ENCODE assay signal across 15 cellular contexts in genomic region chrX:108732630-108733321, GRCh38. TPM values are rescaled to one million over a fixed set of nuclear protein-coding genes. Genes with fewer than 3 reads are reported as not detected.
DNase-seq lines count a peak whose midpoint lies in the region; ATAC-seq lines count a peak whose summit lies in the region.
"Had no signal": no experiment of that assay in that cellular context is flagged by ENCODE, and none has a peak within 500 bp of the region (broad histone marks: within the 10 kb centered on the region; RNA-seq: fewer than 3 reads in every experiment).

No MANE protein-coding gene starts in this region.

- H3K9me3 ChIP-seq in T-helper 17 cell (ENCODE audit: control insufficient read depth, low read length, poor library complexity, severe bottlenecking), result peaks cover 4% of the 10 kb centered on the region

- H2BK5ac ChIP-seq in mesendoderm (ENCODE audit: low read length), result no peak overlapping the region

- no peak overlapping the region for H4K8ac ChIP-seq in mesendoderm (ENCODE audit: low read depth, low read length)

- intact Hi-C loops in activated CD4-positive, alpha-beta T cell treated with anti-CD3 and anti-CD28 coated beads for 36 hours (cut with DNase I, micrococcal nuclease), result loop anchor here in 1 of 2 experiments (10.0 kb wide), 1 partner anchor 1152 kb away; no protein-coding TSS in a partner anchor
- intact Hi-C loops in activated CD4-positive, alpha-beta T cell treated with anti-CD3 and anti-CD28 coated beads, Interleukin-2, amount 10 ng/mL, durations not matched to agents 24 days and 14 days (cut with micrococcal nuclease), result loop anchor here (10.0 kb wide), 1 partner anchor 82 kb away; no protein-coding TSS in a partner anchor

- H3K4me1 ChIP-seq in mesendoderm (ENCODE audit: control insufficient read depth, low read depth, low read length), result no peaks in the 10 kb centered on the region

- no peaks in the 10 kb centered on the region for H3K36me3 ChIP-seq in mesendoderm (ENCODE audit: control insufficient read depth, insufficient read depth, low read length)

- no peak overlapping the region for H2BK15ac ChIP-seq in mesendoderm (replicated peaks; ENCODE audit: low read depth)

- H3K27me3 ChIP-seq in mesendoderm (ENCODE audit: insufficient read depth, low read length, poor library complexity), result no peaks in the 10 kb centered on the region

- peak overlapping the region; percentile 60 for H3K56ac ChIP-seq in mesendoderm (ENCODE audit: low read length)

- H3K9me3 Mint-ChIP-seq in activated CD4-positive, alpha-beta T cell treated with anti-CD3 and anti-CD28 coated beads for 36 hours (ENCODE audit: low read depth), result no peaks in the 10 kb centered on the region
- H3K9me3 Mint-ChIP-seq in activated CD4-positive, alpha-beta T cell treated with anti-CD3 and anti-CD28 coated beads, Interleukin-2, amount 10 ng/mL, durations not matched to agents 24 days and 14 days, result no peaks in the 10 kb centered on the region
- H3K9me3 Mint-ChIP-seq in activated T-cell treated with anti-CD3 and anti-CD28 coated beads, Interleukin-2, amount 50 U/mL, for 4 hours, result no peaks in the 10 kb centered on the region
- H3K9me3 Mint-ChIP-seq: central memory CD8-positive, alpha-beta T cell had no signal

- no peak overlapping the region for H3K27ac Mint-ChIP-seq in activated CD4-positive, alpha-beta T cell treated with anti-CD3 and anti-CD28 coated beads for 36 hours
- H3K27ac Mint-ChIP-seq in activated CD4-positive, alpha-beta T cell treated with anti-CD3 and anti-CD28 coated beads, Interleukin-2, amount 10 ng/mL, durations not matched to agents 24 days and 14 days, result no peak overlapping the region
- no peak overlapping the region for H3K27ac Mint-ChIP-seq in T-helper 17 cell
- H3K27ac Mint-ChIP-seq: activated naive CD8-positive, alpha-beta T cell had no signal

- no CpG with 5 or more reads among the region's 39 CpGs for WGBS in mesendoderm (ENCODE audit: extremely low coverage, insufficient coverage, low lambda C conversion rate)

- DNase-seq in activated CD4-positive, alpha-beta T cell treated with anti-CD3 and anti-CD28 coated beads for 36 hours, result peak; percentile 6
- DNase-seq in activated CD4-positive, alpha-beta T cell treated with anti-CD3 and anti-CD28 coated beads, Interleukin-2, amount 10 ng/mL, durations not matched to agents 24 days and 14 days, result no peak
- DNase-seq in ecto neural progenitor cell (ENCODE audit: low spot score) (peak; percentile 75), mesendoderm (peak; percentile 67), T-helper 17 cell (no peak)
- no peak for DNase-seq in activated T-cell treated with anti-CD3 and anti-CD28 coated beads, Interleukin-2, amount 50 U/mL, for 1 hour
- DNase-seq in activated T-cell treated with anti-CD3 and anti-CD28 coated beads, Interleukin-2, amount 50 U/mL, for 4 hours, result no peak
- DNase-seq: erythroblast had no signal

- no peak overlapping the region for H3K4me3 ChIP-seq in mesendoderm (ENCODE audit: low read length)
- H3K4me3 ChIP-seq: lung had no signal

- H3K4me1 Mint-ChIP-seq in activated CD4-positive, alpha-beta T cell treated with anti-CD3 and anti-CD28 coated beads for 36 hours, result no peaks in the 10 kb centered on the region
- no peaks in the 10 kb centered on the region for H3K4me1 Mint-ChIP-seq in activated CD4-positive, alpha-beta T cell treated with anti-CD3 and anti-CD28 coated beads, Interleukin-2, amount 10 ng/mL, durations not matched to agents 24 days and 14 days
- H3K4me1 Mint-ChIP-seq in T-helper 17 cell, result no peaks in the 10 kb centered on the region
- no peaks in the 10 kb centered on the region for H3K4me1 Mint-ChIP-seq in activated T-cell treated with anti-CD3 and anti-CD28 coated beads, Interleukin-2, amount 50 U/mL, for 4 hours (ENCODE audit: low read depth)
- H3K4me1 Mint-ChIP-seq: central memory CD8-positive, alpha-beta T cell had no signal

- H3K79me1 ChIP-seq in mesendoderm (ENCODE audit: low read length), result no peaks in the 10 kb centered on the region

- H3K27me3 Mint-ChIP-seq in activated CD4-positive, alpha-beta T cell treated with anti-CD3 and anti-CD28 coated beads for 36 hours, result peaks cover 24% of the 10 kb centered on the region
- peaks cover 48% of the 10 kb centered on the region for H3K27me3 Mint-ChIP-seq in activated CD4-positive, alpha-beta T cell treated with anti-CD3 and anti-CD28 coated beads, Interleukin-2, amount 10 ng/mL, durations not matched to agents 24 days and 14 days
- H3K27me3 Mint-ChIP-seq in T-helper 17 cell, result peaks cover 15% of the 10 kb centered on the region
- H3K27me3 Mint-ChIP-seq in activated T-cell treated with anti-CD3 and anti-CD28 coated beads, Interleukin-2, amount 50 U/mL, for 4 hours (ENCODE audit: low read depth), result peaks cover 43% of the 10 kb centered on the region
- H3K27me3 Mint-ChIP-seq: central memory CD8-positive, alpha-beta T cell had no signal

- no peak overlapping the region for H3K4ac ChIP-seq in mesendoderm (ENCODE audit: low read depth, low read length)

- H4K5ac ChIP-seq in mesendoderm (ENCODE audit: low read length), result no peak overlapping the region

- H3K27ac ChIP-seq in mesendoderm (ENCODE audit: low read depth, low read length), result no peak overlapping the region

- no peak overlapping the region for H2BK120ac ChIP-seq in mesendoderm (ENCODE audit: low read depth, low read length)

- no peak overlapping the region for H2AK5ac ChIP-seq in mesendoderm (ENCODE audit: low read length)

- no peak overlapping the region for H3K18ac ChIP-seq in mesendoderm (ENCODE audit: low read length)

- CTCF ChIA-PET in activated CD4-positive, alpha-beta T cell treated with anti-CD3 and anti-CD28 coated beads for 36 hours (lab: Charles Lee), result no interaction called here

- H3K79me2 ChIP-seq in mesendoderm (ENCODE audit: control insufficient read depth, insufficient read depth, low read length), result no peaks in the 10 kb centered on the region

- H3K9ac ChIP-seq in mesendoderm (ENCODE audit: low read length), result peak overlapping the region; percentile 32

- H3K23ac ChIP-seq in mesendoderm (ENCODE audit: low read length), result no peak overlapping the region

- POLR2A ChIA-PET in activated CD4-positive, alpha-beta T cell treated with anti-CD3 and anti-CD28 coated beads for 36 hours (lab: Charles Lee), result no interaction called here

- no peak overlapping the region for H3K4me3 Mint-ChIP-seq in activated CD4-positive, alpha-beta T cell treated with anti-CD3 and anti-CD28 coated beads for 36 hours
- no peak overlapping the region for H3K4me3 Mint-ChIP-seq in activated CD4-positive, alpha-beta T cell treated with anti-CD3 and anti-CD28 coated beads, Interleukin-2, amount 10 ng/mL, durations not matched to agents 24 days and 14 days
- H3K4me3 Mint-ChIP-seq in T-helper 17 cell, result no peak overlapping the region
- H3K4me3 Mint-ChIP-seq in activated T-cell treated with anti-CD3 and anti-CD28 coated beads, Interleukin-2, amount 50 U/mL, for 4 hours, result no peak overlapping the region
- H3K4me3 Mint-ChIP-seq: activated naive CD8-positive, alpha-beta T cell; central memory CD8-positive, alpha-beta T cell had no signal

- no peaks in the 10 kb centered on the region for H3K36me3 Mint-ChIP-seq in activated CD4-positive, alpha-beta T cell treated with anti-CD3 and anti-CD28 coated beads for 36 hours (ENCODE audit: low read depth)
- H3K36me3 Mint-ChIP-seq in activated CD4-positive, alpha-beta T cell treated with anti-CD3 and anti-CD28 coated beads, Interleukin-2, amount 10 ng/mL, durations not matched to agents 24 days and 14 days (ENCODE audit: low read depth), result no peaks in the 10 kb centered on the region
- no peaks in the 10 kb centered on the region for H3K36me3 Mint-ChIP-seq in T-helper 17 cell (ENCODE audit: low read depth)
- H3K36me3 Mint-ChIP-seq in activated T-cell treated with anti-CD3 and anti-CD28 coated beads, Interleukin-2, amount 50 U/mL, for 4 hours (ENCODE audit: insufficient read depth), result no peaks in the 10 kb centered on the region
- H3K36me3 Mint-ChIP-seq: activated naive CD8-positive, alpha-beta T cell had no signal

- no peak for ATAC-seq in activated CD4-positive, alpha-beta T cell treated with anti-CD3 and anti-CD28 coated beads for 36 hours
- ATAC-seq in T-helper 17 cell (no peak), GM19463 (IDR thresholded peaks at IDR 0.05; ENCODE audit: unreplicated experiment) (no peak)
- ATAC-seq in activated T-cell treated with anti-CD3 and anti-CD28 coated beads, Interleukin-2, amount 50 U/mL, for 4 hours, result no peak

- H3K4me2 ChIP-seq in mesendoderm (ENCODE audit: low read length), result peak overlapping the region; percentile 31

RNA-seq across cellular contexts. Expression of gene IRS4, which starts 3.6 kb away (rescaled TPM):
- not detected for total RNA-seq in activated CD4-positive, alpha-beta T cell treated with anti-CD3 and anti-CD28 coated beads for 36 hours
- total RNA-seq in activated CD4-positive, alpha-beta T cell treated with anti-CD3 and anti-CD28 coated beads, Interleukin-2, amount 10 ng/mL, durations not matched to agents 24 days and 14 days, result 0.05 and 0.09 TPM in 2 replicates
- polyA plus RNA-seq in mesendoderm (2013, experiment 1 of 2), result 9.9 TPM
- 9.6 TPM for polyA plus RNA-seq in mesendoderm (2013, experiment 2 of 2)
- total RNA-seq in T-helper 17 cell, result not detected
- total RNA-seq in activated T-cell treated with anti-CD3 and anti-CD28 coated beads, Interleukin-2, amount 50 U/mL, for 4 hours, result not detected
- total RNA-seq: MCF 10A, omental fat pad, subcutaneous adipose tissue had no signal

Comparison
In these comparisons a context has a peak if more than half of its experiments do, and no peak if none do; other contexts are left out.
1. DNase-seq: peak in activated CD4-positive, alpha-beta T cell treated with anti-CD3 and anti-CD28 coated beads for 36 hours (single experiment), ecto neural progenitor cell (single experiment) and mesendoderm (single experiment); none in activated CD4-positive, alpha-beta T cell treated with anti-CD3 and anti-CD28 coated beads, Interleukin-2, amount 10 ng/mL, durations not matched to agents 24 days and 14 days (single experiment), T-helper 17 cell (0 of 3), activated T-cell treated with anti-CD3 and anti-CD28 coated beads, Interleukin-2, amount 50 U/mL, for 1 hour (single experiment) and activated T-cell treated with anti-CD3 and anti-CD28 coated beads, Interleukin-2, amount 50 U/mL, for 4 hours (single experiment).